ENCODE assay signal across 1 cellular context in genomic region chr17:58120195-58120822, GRCh38.
A peak's percentile ranks its signal among the peaks of the same experiment; 100 is the strongest.
TF ChIP-seq lines count a peak whose summit lies in the region.

No MANE protein-coding gene starts in this region.

TF ChIP-seq in HepG2, 621 proteins besides CTCF, POLR2A, EP300 and RAD21 (continued from another document and continues in another):
- TF ChIP-seq CSRNP1 (CRISPR knock-in tag; IDR thresholded peaks at IDR 0.05) (no peak; the same call in 1 of the 2 replicates), ZNF646 (CRISPR knock-in tag; IDR thresholded peaks at IDR 0.05) (no peak), BCL6 (CRISPR knock-in tag; IDR thresholded peaks at IDR 0.05) (peak; percentile 72; the same call in 1 of the 2 replicates), TEAD2 (CRISPR knock-in tag; IDR thresholded peaks at IDR 0.05) (no peak), SRF (IDR thresholded peaks at IDR 0.05; ENCODE audit: low read depth, low read length) (no peak), ZFYVE20 (CRISPR knock-in tag; IDR thresholded peaks at IDR 0.05; ENCODE audit: borderline replicate concordance, low read depth) (no peak), ZNF317 (CRISPR knock-in tag; IDR thresholded peaks at IDR 0.05) (no peak), SNAPC5 (CRISPR knock-in tag; IDR thresholded peaks at IDR 0.05; ENCODE audit: borderline replicate concordance) (no peak), TRIM24 (CRISPR knock-in tag; IDR thresholded peaks at IDR 0.05) (no peak), NCOA1 (CRISPR knock-in tag; IDR thresholded peaks at IDR 0.05) (no peak), DMAP1 (CRISPR knock-in tag; IDR thresholded peaks at IDR 0.05) (no peak), ZNF761 (CRISPR knock-in tag; conservative IDR thresholded peaks at IDR 0.05) (no peak), JDP2 (CRISPR knock-in tag; IDR thresholded peaks at IDR 0.05; ENCODE audit: borderline replicate concordance) (no peak), TARDBP (CRISPR knock-in tag; IDR thresholded peaks at IDR 0.05) (no peak), ZNF614 (CRISPR knock-in tag; IDR thresholded peaks at IDR 0.05; ENCODE audit: borderline replicate concordance) (no peak; the same call in 1 of the 2 replicates), IKZF1 (IDR thresholded peaks at IDR 0.05) (no peak), FUBP1 (CRISPR knock-in tag; IDR thresholded peaks at IDR 0.05; ENCODE audit: borderline replicate concordance) (no peak), NFIB (CRISPR knock-in tag; IDR thresholded peaks at IDR 0.05; ENCODE audit: borderline replicate concordance) (no peak), ZBTB42 (CRISPR knock-in tag; IDR thresholded peaks at IDR 0.05) (no peak), GTF2F1 (IDR thresholded peaks at IDR 0.05; ENCODE audit: low read length) (no peak), ARNT (IDR thresholded peaks at IDR 0.05) (no peak), TEAD3 (CRISPR knock-in tag; optimal IDR thresholded peaks at IDR 0.05; ENCODE audit: borderline replicate concordance) (no peak), MIER2 (CRISPR knock-in tag; IDR thresholded peaks at IDR 0.05) (peak; percentile 99), SKIL (CRISPR knock-in tag; IDR thresholded peaks at IDR 0.05; ENCODE audit: borderline replicate concordance) (no peak), TIGD3 (CRISPR knock-in tag; IDR thresholded peaks at IDR 0.05; ENCODE audit: borderline replicate concordance) (no peak), CEBPB (IDR thresholded peaks at IDR 0.05; ENCODE audit: borderline replicate concordance, low read depth, low read length) (no peak), ESRRA (CRISPR knock-in tag; IDR thresholded peaks at IDR 0.05; ENCODE audit: low read depth) (no peak), BCLAF1 (IDR thresholded peaks at IDR 0.05) (no peak), ZNF441 (CRISPR knock-in tag; IDR thresholded peaks at IDR 0.05; ENCODE audit: borderline replicate concordance) (peak; percentile 89; the same call in 1 of the 2 replicates), ZNF333 (CRISPR knock-in tag; IDR thresholded peaks at IDR 0.05; ENCODE audit: borderline replicate concordance) (no peak), TFE3 (CRISPR knock-in tag; IDR thresholded peaks at IDR 0.05) (peak; percentile 85), SKI (IDR thresholded peaks at IDR 0.05; ENCODE audit: partially characterized antibody) (no peak), ZBTB2 (CRISPR knock-in tag; IDR thresholded peaks at IDR 0.05; ENCODE audit: low read depth) (no peak), ZNF724P (CRISPR knock-in tag; IDR thresholded peaks at IDR 0.05; ENCODE audit: borderline replicate concordance) (0 out of 2 replicates have a peak, but pooled peaks have one; percentile 44), ZFP36L1 (CRISPR knock-in tag; IDR thresholded peaks at IDR 0.05) (peak; percentile 80; the same call in 1 of the 2 replicates), MEIS2 (CRISPR knock-in tag; IDR thresholded peaks at IDR 0.05) (no peak), MED8 (CRISPR knock-in tag; IDR thresholded peaks at IDR 0.05; ENCODE audit: insufficient replicate concordance) (no peak), HOXA5 (CRISPR knock-in tag; IDR thresholded peaks at IDR 0.05) (peak; percentile 91; the same call in 1 of the 2 replicates), RARG (CRISPR knock-in tag; IDR thresholded peaks at IDR 0.05; ENCODE audit: low read depth) (no peak), GLI4 (CRISPR knock-in tag; IDR thresholded peaks at IDR 0.05; ENCODE audit: borderline replicate concordance) (0 out of 2 replicates have a peak, but pooled peaks have one; percentile 42), TBX2 (CRISPR knock-in tag; IDR thresholded peaks at IDR 0.05; ENCODE audit: borderline replicate concordance) (peak; percentile 39; the same call in 1 of the 2 replicates), WIZ (CRISPR knock-in tag; IDR thresholded peaks at IDR 0.05) (peak; percentile 95)
